8 cellular contexts compared by ENCODE assay signal in genomic region chr11:69718147-69718546, GRCh38. TPM values are rescaled to one million over a fixed set of nuclear protein-coding genes. Genes with fewer than 3 reads are reported as not detected.
A peak's percentile ranks its signal among the peaks of the same experiment; 100 is the strongest.
DNase-seq lines count a peak whose midpoint lies in the region; ATAC-seq and TF ChIP-seq lines count a peak whose summit lies in the region.

No MANE protein-coding gene starts in this region.

- no peaks in the 10 kb centered on the region for H3K36me3 ChIP-seq in aorta (ENCODE audit: control insufficient read depth in 1 of 2, insufficient read depth in 2 of 2, low read length in 1 of 2)

- no peaks in the 10 kb centered on the region for H3K9me3 ChIP-seq in aorta (ENCODE audit: control insufficient read depth, low read length)

- H3K27ac ChIP-seq in 22Rv1 (no peak overlapping the region), aorta (ENCODE audit: low read depth in 1 of 2, low read length in 2 of 2) (no peak overlapping the region)

- H3K27me3 ChIP-seq in aorta (ENCODE audit: control insufficient read depth in 1 of 2, insufficient read depth in 2 of 2, low read length in 1 of 2), result no peaks in the 10 kb centered on the region

- TF ChIP-seq CTCF in 22Rv1 (IDR thresholded peaks at IDR 0.05) (peak; percentile 68), choroid plexus epithelial cell (conservative IDR thresholded peaks at IDR 0.05; ENCODE audit: low read depth, low read length) (peak; percentile 80)

- 3% methylated on average over 13 of the region's 13 CpGs for WGBS in aorta, 2 donors

- intact Hi-C loops in aorta (cut with DNase I), result no loop called here

- ATAC-seq in GM21825 (IDR thresholded peaks at IDR 0.05; ENCODE audit: unreplicated experiment) (no peak), aorta (ENCODE audit: low FRiP score) (no peak)

- DNase-seq in GM03348 (ENCODE audit: low spot score) (peak; percentile 56), NCI-H2171 treated with DMSO at 0.1 percent for 48 hours (lab: John Stamatoyannopoulos, UW) (peak; percentile 91), choroid plexus epithelial cell (ENCODE audit: low read depth) (peak; percentile 56), renal cortical epithelial cell (ENCODE audit: low read depth) (peak; percentile 4), aorta (no peak)
- DNase-seq in activated effector memory CD4-positive, alpha-beta T cell treated with Interleukin-2 at 50 U/mL for 16 hours, result no peak

- no peak overlapping the region for H3K4me3 ChIP-seq in choroid plexus epithelial cell (ENCODE audit: low read depth, low read length)
- no peak overlapping the region for H3K4me3 ChIP-seq in aorta (ENCODE audit: low read length in 2 of 2)

- no peaks in the 10 kb centered on the region for H3K4me1 ChIP-seq in aorta (ENCODE audit: control insufficient read depth in 1 of 2, insufficient read depth in 2 of 2, low read length in 2 of 2)

RNA-seq across cellular contexts. Expression of gene FGF19, which starts 14.3 kb away (rescaled TPM):
- total RNA-seq in renal cortical epithelial cell, result not detected in 2 replicates
- not detected for total RNA-seq in aorta
- not detected for polyA plus RNA-seq in aorta

RNA-seq across cellular contexts. Expression of gene LTO1, which starts 43.0 kb away (rescaled TPM):
- total RNA-seq in renal cortical epithelial cell, result 11.5 and 17.1 TPM in 2 replicates
- 10 to 100 TPM; 20.7 to 34.5 TPM for total RNA-seq in aorta
- polyA plus RNA-seq in aorta, result 10 to 100 TPM in 1 of 2 donors, 1 to 10 TPM in 1; 4.6 to 32.6 TPM

RNA-seq across cellular contexts. Expression of gene FGF4, which starts 57.0 kb away (rescaled TPM):
- total RNA-seq in renal cortical epithelial cell (not detected in 2 replicates), aorta (not detected)
- polyA plus RNA-seq in aorta, result under 1 TPM in 1 of 2 donors, not detected in 1; 0.13 TPM

Comparison
In these comparisons a context has a peak if more than half of its experiments do, and no peak if none do; other contexts are left out.
1. DNase-seq: peak in GM03348 (single experiment), NCI-H2171 treated with DMSO at 0.1 percent for 48 hours (single experiment), choroid plexus epithelial cell (single experiment) and renal cortical epithelial cell (single experiment); none in activated effector memory CD4-positive, alpha-beta T cell treated with Interleukin-2 at 50 U/mL for 16 hours (single experiment) and aorta (0 of 2).